Comparison of ENCODE assay signal across 20 cellular contexts in the genomic region with DNA sequence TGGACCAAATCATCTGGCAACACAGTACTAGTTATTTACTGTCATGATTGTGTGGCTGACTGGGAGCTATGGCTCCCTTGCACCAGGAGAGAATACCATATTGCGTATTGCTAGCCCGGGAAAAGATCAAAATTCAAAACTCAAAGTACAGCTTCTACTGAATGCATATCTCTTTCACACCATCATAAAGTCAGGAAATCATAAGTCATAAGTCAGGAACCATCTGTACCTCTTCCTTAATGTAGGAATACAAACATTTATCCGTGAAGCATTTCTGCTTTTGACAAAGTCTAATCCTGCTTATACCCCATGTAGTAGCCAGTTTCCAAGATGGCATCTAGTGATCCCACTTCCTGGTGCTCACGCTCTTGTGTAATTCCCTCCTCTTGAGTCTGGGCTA.
"Had no signal": no experiment of that assay in that cellular context is flagged by ENCODE, and none has a peak within 500 bp of the region (broad histone marks: within the 10 kb centered on the region; RNA-seq: fewer than 3 reads in every experiment).

No MANE protein-coding gene starts in this region.

- H3K4me3 Mint-ChIP-seq: activated CD4-positive, alpha-beta memory T cell treated with anti-CD3 and anti-CD28 coated beads for 36 hours; activated CD8-positive, alpha-beta memory T cell treated with anti-CD3 and anti-CD28 coated beads, Interleukin-2, amount 10 ng/mL, durations not matched to agents 7 days and 5 days; activated naive CD4-positive, alpha-beta T cell treated with anti-CD3 and anti-CD28 coated beads for 36 hours; activated naive CD8-positive, alpha-beta T cell treated with anti-CD3 and anti-CD28 coated beads, Interleukin-2, amount 50 U/mL, for 24 hours had no signal

- H3K9me3 Mint-ChIP-seq: activated CD4-positive, alpha-beta memory T cell treated with anti-CD3 and anti-CD28 coated beads for 36 hours; activated naive CD4-positive, alpha-beta T cell treated with anti-CD3 and anti-CD28 coated beads for 36 hours; activated naive CD8-positive, alpha-beta T cell treated with anti-CD3 and anti-CD28 coated beads, Interleukin-2, amount 50 U/mL, for 24 hours; activated T-helper 2 cell treated with anti-CD3 and anti-CD28 coated beads, Interferon-gamma antibody, Interleukin-2, Interleukin-4, amounts not matched to agents 10 μg/mL and 5 μg/mL and 100 μg/mL, durations not matched to agents 14 hours and 24 hours and 36 hours; naive B cell had no signal

- H3K27ac Mint-ChIP-seq: activated CD4-positive, alpha-beta memory T cell treated with anti-CD3 and anti-CD28 coated beads for 36 hours; activated CD8-positive, alpha-beta memory T cell treated with anti-CD3 and anti-CD28 coated beads, Interleukin-2, amount 10 ng/mL, durations not matched to agents 7 days and 5 days; activated naive CD4-positive, alpha-beta T cell treated with anti-CD3 and anti-CD28 coated beads for 36 hours; activated naive CD8-positive, alpha-beta T cell treated with anti-CD3 and anti-CD28 coated beads, Interleukin-2, amount 50 U/mL, for 24 hours; activated T-helper 2 cell treated with anti-CD3 and anti-CD28 coated beads, Interferon-gamma antibody, Interleukin-2, Interleukin-4, amounts not matched to agents 10 μg/mL and 5 μg/mL and 100 μg/mL, durations not matched to agents 14 hours and 24 hours and 36 hours; naive B cell; progenitor cell of endocrine pancreas had no signal

- H3K4me3 ChIP-seq: lung, right atrium auricular region, skin epidermis, upper lobe of left lung had no signal

- DNase-seq: activated CD4-positive, alpha-beta memory T cell treated with anti-CD3 and anti-CD28 coated beads for 36 hours; activated CD8-positive, alpha-beta memory T cell treated with anti-CD3 and anti-CD28 coated beads, Interleukin-2, amount 10 ng/mL, durations not matched to agents 7 days and 5 days; activated naive CD4-positive, alpha-beta T cell treated with anti-CD3 and anti-CD28 coated beads for 36 hours; activated naive CD8-positive, alpha-beta T cell treated with anti-CD3 and anti-CD28 coated beads, Interleukin-2, amount 50 U/mL, for 24 hours; activated T-cell treated with anti-CD3 and anti-CD28 coated beads, Interleukin-2, amount 50 U/mL, for 1 hour; aorta; left colon; naive B cell; occipital lobe; stimulated activated CD4-positive, alpha-beta T cell treated with anti-CD3 and anti-CD28 coated beads, Interleukin-4, amount 100 ng/mL, for 24 hours; stimulated activated naive CD4-positive, alpha-beta T cell treated with Interleukin-2 at 50 U/mL for 16 hours; T-helper 1 cell; upper lobe of left lung; WERI-Rb-1 had no signal

- H3K9me3 ChIP-seq: right atrium auricular region, upper lobe of left lung had no signal

- ATAC-seq: activated CD8-positive, alpha-beta memory T cell treated with anti-CD3 and anti-CD28 coated beads, Interleukin-2, amount 10 ng/mL, durations not matched to agents 7 days and 5 days; activated naive CD8-positive, alpha-beta T cell treated with anti-CD3 and anti-CD28 coated beads, Interleukin-2, amount 50 U/mL, for 24 hours; left colon had no signal

- FAIRE-seq: islet of Langerhans had no signal

- H3K36me3 ChIP-seq: right atrium auricular region, upper lobe of left lung, WERI-Rb-1 had no signal

- H3K27me3 Mint-ChIP-seq: activated CD4-positive, alpha-beta memory T cell treated with anti-CD3 and anti-CD28 coated beads for 36 hours; activated CD8-positive, alpha-beta memory T cell treated with anti-CD3 and anti-CD28 coated beads, Interleukin-2, amount 10 ng/mL, durations not matched to agents 7 days and 5 days; activated naive CD8-positive, alpha-beta T cell treated with anti-CD3 and anti-CD28 coated beads, Interleukin-2, amount 50 U/mL, for 24 hours; naive B cell; progenitor cell of endocrine pancreas had no signal

- H3K27me3 ChIP-seq: right atrium auricular region, upper lobe of left lung had no signal

- H3K27ac ChIP-seq: right atrium auricular region, upper lobe of left lung, WERI-Rb-1 had no signal
